16 cellular contexts compared by ENCODE assay signal in the genomic region with DNA sequence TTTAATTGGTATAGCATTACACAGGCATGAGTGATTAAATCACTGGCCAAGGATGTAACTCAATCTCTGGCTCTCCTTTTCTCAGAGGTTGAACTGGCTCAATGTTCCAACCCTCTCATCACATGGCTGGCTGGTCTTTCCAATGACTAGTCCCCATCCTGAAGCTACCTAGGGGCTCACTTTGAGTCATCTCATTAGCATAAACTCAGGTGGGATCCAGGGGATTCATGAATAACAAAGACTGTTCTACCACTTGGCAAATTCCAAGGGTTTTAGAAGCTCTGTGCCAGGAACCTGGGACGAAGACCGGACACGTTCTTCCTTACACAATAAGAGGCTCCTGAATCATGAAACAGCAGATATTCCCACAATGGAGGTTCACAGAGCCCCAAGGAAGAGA.
DNase-seq lines count a peak whose midpoint lies in the region; ATAC-seq and TF ChIP-seq lines count a peak whose summit lies in the region.
"Had no signal": no experiment of that assay in that cellular context is flagged by ENCODE, and none has a peak within 500 bp of the region (broad histone marks: within the 10 kb centered on the region; RNA-seq: fewer than 3 reads in every experiment).

No MANE protein-coding gene starts in this region.

- ATAC-seq in GM23338 (no peak), T-cell (replicated peaks in 1 of 4) (no peak)

- H3K4me1 Mint-ChIP-seq in GM23338 (peaks cover 22% of the 10 kb centered on the region), endodermal cell (peaks cover 11% of the 10 kb centered on the region), T-cell (no peaks in the 10 kb centered on the region)

- H3K27ac Mint-ChIP-seq in GM23338 (no peak overlapping the region), endodermal cell (no peak overlapping the region), T-cell (no peak overlapping the region)
- H3K27ac Mint-ChIP-seq: CD4-positive, alpha-beta memory T cell; HFFc6 had no signal

- H4K8ac ChIP-seq in mesenchymal stem cell (ENCODE audit: low read length) = no peak overlapping the region

- H3K18ac ChIP-seq in mesenchymal stem cell (ENCODE audit: low read depth in 1 of 2, low read length in 2 of 2) = no peak overlapping the region

- CTCF ChIA-PET in T-cell (lab: Charles Lee) = no interaction called here

- H3K27ac ChIP-seq in GM23338 (ENCODE audit: low read depth) (no peak overlapping the region), HUES6 (ENCODE audit: low read depth, low read length) (peak overlapping the region; percentile 40; the same call in 1 of the 2 replicates), endodermal cell (ENCODE audit: low read depth, low read length) (no peak overlapping the region), mesenchymal stem cell (ENCODE audit: low read length, poor library complexity, severe bottlenecking) (no peak overlapping the region)
- H3K27ac ChIP-seq: C4-2B, HL-60 had no signal

- peaks cover 13% of the 10 kb centered on the region for H3K9me2 ChIP-seq in GM23338 (ENCODE audit: insufficient read depth)

- H3K36me3 ChIP-seq in GM23338 (ENCODE audit: insufficient read depth) (no peaks in the 10 kb centered on the region; the same call in 1 of the 2 replicates), HUES6 (ENCODE audit: control insufficient read depth, insufficient read depth, low read length) (no peaks in the 10 kb centered on the region; the same call in 1 of the 2 replicates), endodermal cell (ENCODE audit: control insufficient read depth, insufficient read depth, low read length) (no peaks in the 10 kb centered on the region), mesenchymal stem cell (ENCODE audit: control insufficient read depth in 1 of 2, insufficient read depth in 2 of 2, low read depth in 1 of 2, low read length in 2 of 2) (no peaks in the 10 kb centered on the region)
- H3K36me3 ChIP-seq: BE2C had no signal

- H3K4me3 ChIP-seq in GM23338 (no peak overlapping the region), HUES6 (ENCODE audit: low read depth, low read length) (no peak overlapping the region), endodermal cell (ENCODE audit: low read length) (no peak overlapping the region), mesenchymal stem cell (ENCODE audit: insufficient read depth in 1 of 2, low read depth in 1 of 2, low read length in 2 of 2) (no peak overlapping the region)

- H3K27me3 Mint-ChIP-seq in GM23338 (ENCODE audit: insufficient read depth, low read depth, poor library complexity) (peaks cover 2% of the 10 kb centered on the region), endodermal cell (ENCODE audit: insufficient read depth) (no peaks in the 10 kb centered on the region), T-cell (peaks cover 3 to 12% of the 10 kb centered on the region in 2 donors)

- H3K4me2 ChIP-seq in GM23338 (no peak overlapping the region), mesenchymal stem cell (ENCODE audit: low read length, poor library complexity, severe bottlenecking) (no peak overlapping the region)

- H3K9me3 ChIP-seq in HUES6 (ENCODE audit: control insufficient read depth, insufficient read depth, low read depth, low read length) (peaks cover 39% of the 10 kb centered on the region), endodermal cell (ENCODE audit: control insufficient read depth, low read length) (peaks cover 17% of the 10 kb centered on the region), mesenchymal stem cell (ENCODE audit: control insufficient read depth, low read length) (peaks cover 6% of the 10 kb centered on the region)
- H3K9me3 ChIP-seq: BE2C had no signal

- H3K4me1 ChIP-seq in GM23338 (ENCODE audit: insufficient read depth) (peaks cover 18% of the 10 kb centered on the region), HUES6 (ENCODE audit: control insufficient read depth, insufficient read depth, low read length) (peaks cover 24% of the 10 kb centered on the region), endodermal cell (ENCODE audit: control insufficient read depth, insufficient read depth, low read length) (peaks cover 3% of the 10 kb centered on the region), mesenchymal stem cell (ENCODE audit: control insufficient read depth, insufficient read depth, low read depth, low read length) (peaks cover 5% of the 10 kb centered on the region)

- peak overlapping the region; percentile 12 for H2AK5ac ChIP-seq in mesenchymal stem cell (ENCODE audit: low read length, severe bottlenecking)

- H3K79me2 ChIP-seq in GM23338 (replicated peaks; ENCODE audit: insufficient read depth) = no peaks in the 10 kb centered on the region

- no peak overlapping the region for H2BK5ac ChIP-seq in mesenchymal stem cell (ENCODE audit: low read depth, low read length, poor library complexity, severe bottlenecking)

- H4K20me1 ChIP-seq in GM23338 (replicated peaks; ENCODE audit: insufficient read depth) = no peaks in the 10 kb centered on the region

- H3K79me1 ChIP-seq in mesenchymal stem cell (replicated peaks; ENCODE audit: low read length, poor library complexity, severe bottlenecking) = no peaks in the 10 kb centered on the region

- H3K4me3 Mint-ChIP-seq in GM23338 (no peak overlapping the region), endodermal cell (no peak overlapping the region), T-cell (no peak overlapping the region)
- H3K4me3 Mint-ChIP-seq: CD4-positive, alpha-beta memory T cell; HFFc6 had no signal

- H3K36me3 Mint-ChIP-seq in GM23338 (ENCODE audit: low read depth) (peaks cover 55% of the 10 kb centered on the region), endodermal cell (ENCODE audit: low read depth) (no peaks in the 10 kb centered on the region), T-cell (no peaks in the 10 kb centered on the region)
- H3K36me3 Mint-ChIP-seq: CD4-positive, alpha-beta memory T cell had no signal

- H3K9me3 Mint-ChIP-seq in GM23338 = peaks cover 54% of the 10 kb centered on the region
- H3K9me3 Mint-ChIP-seq in endodermal cell = peaks cover 28% of the 10 kb centered on the region
- peaks cover 0 to 9% (median 4%) of the 10 kb centered on the region in 3 donors for H3K9me3 Mint-ChIP-seq in T-cell

- H3K23ac ChIP-seq in mesenchymal stem cell (ENCODE audit: low read length in 2 of 2) = no peak overlapping the region

- no peak overlapping the region for H3K14ac ChIP-seq in mesenchymal stem cell (ENCODE audit: low read length in 2 of 2)

- H3K9ac ChIP-seq in HUES6 (ENCODE audit: low read length) = no peak overlapping the region
- H3K9ac ChIP-seq in endodermal cell (ENCODE audit: extremely low read depth, low read length, poor library complexity, severe bottlenecking) = no peak overlapping the region
- H3K9ac ChIP-seq in mesenchymal stem cell (ENCODE audit: low read length) = no peak overlapping the region

- POLR2A ChIA-PET in T-cell (lab: Charles Lee) = interaction anchor here (0.6 kb wide), 2 partner anchors 59 to 1807 kb away, joined by 4 to 6 read pairs; no protein-coding TSS in a partner anchor

- H4K91ac ChIP-seq in mesenchymal stem cell (ENCODE audit: low read length) = no peak overlapping the region

- TF ChIP-seq CTCF in GM23338 (conservative IDR thresholded peaks at IDR 0.05; ENCODE audit: low read depth in 2 of 2) (no peak), endodermal cell (conservative IDR thresholded peaks at IDR 0.05) (no peak)

- no peak overlapping the region for H2BK15ac ChIP-seq in mesenchymal stem cell (ENCODE audit: low read depth, poor library complexity, severe bottlenecking)

- WGBS in endodermal cell (ENCODE audit: insufficient coverage in 1 of 2, insufficient read length in 1 of 2), 2 experiments = 85 to 100% methylated on average over 3 of the region's 3 CpGs
- WGBS in mesenchymal stem cell = 94% methylated on average over 3 of the region's 3 CpGs

- H2AFZ ChIP-seq in GM23338 (0 out of 2 replicates have a peak overlapping the region, but pooled peaks have one; percentile 1), mesenchymal stem cell (ENCODE audit: low read depth, low read length) (no peak overlapping the region)

- no peak overlapping the region for H2BK12ac ChIP-seq in mesenchymal stem cell (ENCODE audit: low read length in 2 of 2)

- no peaks in the 10 kb centered on the region for H3K27me3 ChIP-seq in GM23338 (ENCODE audit: insufficient read depth)
- no peaks in the 10 kb centered on the region for H3K27me3 ChIP-seq in HUES6 (ENCODE audit: control insufficient read depth, insufficient read depth, low read length)
- H3K27me3 ChIP-seq in endodermal cell (ENCODE audit: control insufficient read depth, insufficient read depth, low read length, poor library complexity, severe bottlenecking) = no peaks in the 10 kb centered on the region
- H3K27me3 ChIP-seq in mesenchymal stem cell (ENCODE audit: control insufficient read depth in 1 of 2, insufficient read depth in 1 of 2, low read length in 2 of 2) = no peaks in the 10 kb centered on the region
- H3K27me3 ChIP-seq: BE2C had no signal

- no peak overlapping the region for H2BK120ac ChIP-seq in mesenchymal stem cell (ENCODE audit: low read depth, low read length)

- 0 out of 2 replicates have a peak, but pooled peaks cover 9% of the 10 kb centered on the region for H3F3A ChIP-seq in GM23338 (replicated peaks; ENCODE audit: low read depth)

- DNase-seq in GM23338 (ENCODE audit: low spot score) (peak; percentile 38), endodermal cell (peak; percentile 62), mesenchymal stem cell (no peak), T-cell (no peak)
- no peak for DNase-seq in activated CD4-positive, alpha-beta T cell treated with anti-CD3 and anti-CD28 coated beads, Interleukin-2, amount 50 U/mL, for 4 hours
- no peak for DNase-seq in central memory CD4-positive, alpha-beta T cell
- DNase-seq: BE2C; CD4-positive, alpha-beta memory T cell; DMS79; GOT3; HCEC 1CT; HFFc6; IMR-90 had no signal

- H3K4ac ChIP-seq in mesenchymal stem cell (ENCODE audit: low read depth in 1 of 2, low read length in 2 of 2) = no peak overlapping the region

TF ChIP-seq in GM23338, 12 proteins besides CTCF, POLR2A, EP300 and RAD21 (continues in another document):
- no peak for TF ChIP-seq STAT1 (IDR thresholded peaks at IDR 0.05; ENCODE audit: unreplicated experiment)
- TF ChIP-seq JUNB (IDR thresholded peaks at IDR 0.05; ENCODE audit: unreplicated experiment) = no peak
- TF ChIP-seq ZNF114 (CRISPR knock-in tag; IDR thresholded peaks at IDR 0.05) = no peak
- no peak for TF ChIP-seq EZH2phosphoT487 (IDR thresholded peaks at IDR 0.05; ENCODE audit: unreplicated experiment)
- TF ChIP-seq CREB1 (CRISPR knock-in tag; IDR thresholded peaks at IDR 0.05; ENCODE audit: low read depth) = no peak
- no peak for TF ChIP-seq ETS1 (IDR thresholded peaks at IDR 0.05)

Comparison
In these comparisons a context has a peak if more than half of its experiments do, and no peak if none do; other contexts are left out.
1. DNase-seq: peak in GM23338 (single experiment) and endodermal cell (single experiment); none in mesenchymal stem cell (single experiment), T-cell (0 of 34), activated CD4-positive, alpha-beta T cell treated with anti-CD3 and anti-CD28 coated beads, Interleukin-2, amount 50 U/mL, for 4 hours (0 of 2) and central memory CD4-positive, alpha-beta T cell (single experiment).